Comparison of ENCODE assay signal across 15 cellular contexts in the genomic region with DNA sequence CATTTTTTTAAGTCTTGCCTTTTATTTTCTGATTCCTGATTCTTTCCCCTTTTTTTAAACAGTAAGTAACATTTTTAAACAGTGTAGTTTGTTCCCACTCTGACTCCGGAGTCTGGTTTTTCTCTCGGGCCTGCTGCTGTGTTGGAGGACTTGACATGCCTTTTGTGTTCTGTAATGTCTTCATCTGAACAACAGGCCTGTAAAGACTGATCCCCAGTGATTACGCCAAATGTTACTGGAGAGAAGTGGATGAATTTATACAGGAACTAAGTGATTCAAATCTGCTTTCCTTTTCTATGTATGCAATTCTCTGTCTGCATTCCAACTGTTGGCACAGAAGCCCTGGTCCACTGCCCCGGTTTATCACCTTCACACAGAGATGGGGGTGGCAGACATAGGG. TPM values are rescaled to one million over a fixed set of nuclear protein-coding genes. Genes with fewer than 3 reads are reported as not detected.
DNase-seq lines count a peak whose midpoint lies in the region; ATAC-seq, FAIRE-seq and TF ChIP-seq lines count a peak whose summit lies in the region.
"Had no signal": no experiment of that assay in that cellular context is flagged by ENCODE, and none has a peak within 500 bp of the region (broad histone marks: within the 10 kb centered on the region; RNA-seq: fewer than 3 reads in every experiment).

No MANE protein-coding gene starts in this region.

- FAIRE-seq in H1 (lab: Jason Lieb, UNC): no peak
- FAIRE-seq: GM12878, H54, small intestine had no signal

- H2AK5ac ChIP-seq in H1 (ENCODE audit: low read depth, low read length): no peak overlapping the region

- CTCF ChIA-PET in H1 (lab: Charles Lee; ENCODE audit: partially characterized antibody): interaction anchor here (0.8 to 12.7 kb wide), 4 partner anchors 9 to 475 kb away, joined by 3 to 192 read pairs (median 8); no protein-coding TSS in a partner anchor

- intact Hi-C loops in heart left ventricle (cut with DNase I) (loop anchor here in 7 of 10 donors (5.0 to 10.0 kb wide), 6 partner anchors 206 to 716 kb away; a partner anchor contains a TSS), Right ventricle myocardium superior (cut with DNase I) (no loop called here), vagina (cut with DNase I) (no loop called here)

- no peaks in the 10 kb centered on the region for H3K79me1 ChIP-seq in H1 (ENCODE audit: low read depth, low read length)

- TF ChIP-seq CTCF in heart left ventricle (IDR thresholded peaks at IDR 0.05) (no peak), H1 (IDR thresholded peaks at IDR 0.05; ENCODE audit: control extremely low read depth in 1 of 3, insufficient read depth in 1 of 3, low read depth in 1 of 3, low read length in 3 of 3) (no peak), vagina (IDR thresholded peaks at IDR 0.05) (no peak)

- H2BK5ac ChIP-seq in H1 (ENCODE audit: low read depth, low read length): no peak overlapping the region

- H4K8ac ChIP-seq in H1 (ENCODE audit: extremely low read depth, insufficient read depth, low read length): no peak overlapping the region

- H2BK120ac ChIP-seq in H1 (replicated peaks; ENCODE audit: low read depth, low read length): no peak overlapping the region

- no peaks in the 10 kb centered on the region; the same call in 1 of the 2 replicates for H3K23me2 ChIP-seq in H1 (ENCODE audit: low read depth, low read length)

- H3K23ac ChIP-seq in H1 (ENCODE audit: insufficient read length): no peak overlapping the region

- H3K4me2 ChIP-seq in H1 (ENCODE audit: insufficient read depth in 1 of 2, low read depth in 2 of 2, low read length in 2 of 2): no peak overlapping the region

- ATAC-seq in heart left ventricle (peak in 2 of 4 donors; percentile 27 to 48), Right ventricle myocardium superior (ENCODE audit: poor library complexity) (no peak)
- ATAC-seq: GM12878 had no signal

- no peak for TF ChIP-seq EP300 in H1 (IDR thresholded peaks at IDR 0.05; ENCODE audit: borderline replicate concordance in 1 of 2, low read depth in 2 of 2, low read length in 2 of 2)

- H4K91ac ChIP-seq in H1 (replicated peaks; ENCODE audit: insufficient read length, low read length): no peak overlapping the region

- H3K9ac ChIP-seq in H1 (replicated peaks in 1 of 4; ENCODE audit: extremely low read depth in 1 of 4, low read depth in 3 of 4, low read length in 3 of 4): no peak overlapping the region

- H3K9me3 ChIP-seq in heart left ventricle: no peaks in the 10 kb centered on the region
- no peaks in the 10 kb centered on the region for H3K9me3 ChIP-seq in H1 (ENCODE audit: insufficient read depth in 2 of 2, low read depth in 1 of 2, low read length in 1 of 2)
- H3K9me3 ChIP-seq in mesodermal cell (ENCODE audit: control insufficient read depth, low read length): no peaks in the 10 kb centered on the region
- no peaks in the 10 kb centered on the region for H3K9me3 ChIP-seq in vagina

- no peak overlapping the region for H3K4ac ChIP-seq in H1 (replicated peaks; ENCODE audit: insufficient read length, low read depth, low read length)

- POLR2A ChIA-PET in H1 (lab: Charles Lee; ENCODE audit: partially characterized antibody): no interaction called here

- H3K79me2 ChIP-seq in H1 (ENCODE audit: control insufficient read depth in 1 of 2, insufficient read depth in 2 of 2, low read length in 2 of 2): no peaks in the 10 kb centered on the region

- no peak for TF ChIP-seq RAD21 in H1 (IDR thresholded peaks at IDR 0.05 in 1 of 2, conservative IDR thresholded peaks at IDR 0.05 in 1 of 2; ENCODE audit: low read depth in 2 of 2, low read length in 2 of 2)

- DNase-seq in heart left ventricle (no peak), Right ventricle myocardium superior (no peak), H1 (ENCODE audit: low read depth in 1 of 2, low spot score in 2 of 2) (no peak), vagina (ENCODE audit: extremely low spot score in 2 of 2) (no peak), NCI-H2029 treated with DMSO at 0.1 percent for 48 hours (lab: John Stamatoyannopoulos, UW) (no peak), inferior parietal cortex (ENCODE audit: extremely low spot score) (no peak), NCI-H524 treated with DMSO at 0.1 percent for 48 hours (lab: John Stamatoyannopoulos, UW) (no peak)
- DNase-seq: activated T-cell treated with anti-CD3 and anti-CD28 coated beads, Interleukin-2, amount 50 U/mL, for 48 hours; left cardiac atrium; small intestine; WERI-Rb-1 had no signal

- H3K27ac ChIP-seq in heart left ventricle (peak overlapping the region in 8 of 12 donors; percentile 46 to 84 (median 72)), H1 (ENCODE audit: low read depth, low read length) (no peak overlapping the region), mesodermal cell (ENCODE audit: low read depth, low read length, severe bottlenecking) (peak overlapping the region; percentile 36), vagina (peak overlapping the region; percentile 63)
- H3K27ac ChIP-seq: SK-N-MC, WERI-Rb-1 had no signal

- H3K4me3 ChIP-seq in heart left ventricle (no peak overlapping the region), H1 (ENCODE audit: extremely low read depth in 1 of 4, insufficient read depth in 2 of 4, low read depth in 3 of 4, low read length in 4 of 4) (no peak overlapping the region), mesodermal cell (ENCODE audit: extremely low read depth, insufficient read depth, low read length, poor library complexity, severe bottlenecking) (no peak overlapping the region), vagina (no peak overlapping the region)
- H3K4me3 ChIP-seq: GM12878, SK-N-MC had no signal

- 33 to 47% (median 44%) methylated on average over 4 of the region's 4 CpGs for WGBS in heart left ventricle, 4 donors
- 93% methylated on average over 4 of the region's 4 CpGs; no CpG with 5 or more reads in 1 of the 2 experiments for WGBS in H1 (ENCODE audit: extremely low coverage in 1 of 2, insufficient coverage in 1 of 2, insufficient read length in 1 of 2, insufficient replicate concordance in 2 of 2, low coverage in 1 of 2, low lambda C conversion rate in 2 of 2, missing lambda C conversion rate in 1 of 2), 2 experiments
- 88% methylated on average over 2 to 3 of the region's 4 CpGs for WGBS in mesodermal cell (ENCODE audit: insufficient coverage in 2 of 2), 2 experiments

- no peak overlapping the region for H3K18ac ChIP-seq in H1 (ENCODE audit: extremely low read depth, low read length)

- no peak overlapping the region for H2BK12ac ChIP-seq in H1 (ENCODE audit: low read depth, low read length)

- no peak overlapping the region for H3K56ac ChIP-seq in H1 (replicated peaks; ENCODE audit: insufficient read length, low read depth, low read length)

- H2BK15ac ChIP-seq in H1 (ENCODE audit: low read length): no peak overlapping the region

- TF ChIP-seq POLR2A in heart left ventricle (IDR thresholded peaks at IDR 0.05) (no peak), H1 (IDR thresholded peaks at IDR 0.05; ENCODE audit: control extremely low read depth in 1 of 2, low read depth in 2 of 2, low read length in 2 of 2) (no peak), vagina (IDR thresholded peaks at IDR 0.05) (no peak)

- H3K4me1 ChIP-seq in heart left ventricle (peaks cover 0 to 87% (median 53%) of the 10 kb centered on the region in 12 donors), H1 (replicated peaks in 1 of 4; ENCODE audit: control insufficient read depth in 3 of 4, insufficient read depth in 4 of 4, low read length in 3 of 4) (peaks cover 0 to 6% (median 1%) of the 10 kb centered on the region in 4 experiments; a peak in 3 of 7 replicates), mesodermal cell (ENCODE audit: control insufficient read depth, insufficient read depth, low read length, poor library complexity, severe bottlenecking) (peaks cover 20% of the 10 kb centered on the region), vagina (peaks cover 35% of the 10 kb centered on the region)

- H3K36me3 ChIP-seq in heart left ventricle (no peaks in the 10 kb centered on the region), H1 (ENCODE audit: control insufficient read depth in 2 of 4, insufficient read depth in 4 of 4, low read length in 3 of 4) (no peaks in the 10 kb centered on the region), mesodermal cell (ENCODE audit: control insufficient read depth, insufficient read depth, low read length) (no peaks in the 10 kb centered on the region), vagina (no peaks in the 10 kb centered on the region)
- H3K36me3 ChIP-seq: WERI-Rb-1 had no signal

- H3K14ac ChIP-seq in H1 (ENCODE audit: insufficient read length): no peak overlapping the region

- no peak overlapping the region for H2AFZ ChIP-seq in H1 (ENCODE audit: low read length)

- no peak overlapping the region for H4K5ac ChIP-seq in H1 (ENCODE audit: insufficient read length, low read depth, low read length)

- 0 out of 2 replicates have a peak overlapping the region, but pooled peaks have one; percentile 24 for H2BK20ac ChIP-seq in H1 (ENCODE audit: low read length)

- no peaks in the 10 kb centered on the region for H4K20me1 ChIP-seq in H1 (replicated peaks in 1 of 2; ENCODE audit: control insufficient read depth in 1 of 2, insufficient read depth in 2 of 2, low read length in 2 of 2)

- no peaks in the 10 kb centered on the region for H3K27me3 ChIP-seq in heart left ventricle
- no peaks in the 10 kb centered on the region for H3K27me3 ChIP-seq in H1 (replicated peaks in 1 of 4; ENCODE audit: control insufficient read depth in 3 of 4, extremely low read depth in 1 of 4, insufficient read depth in 3 of 4, low read length in 3 of 4)
- no peaks in the 10 kb centered on the region for H3K27me3 ChIP-seq in vagina

TF ChIP-seq in H1, 55 proteins besides CTCF, POLR2A, EP300 and RAD21:
- TF ChIP-seq, protein P1, sequence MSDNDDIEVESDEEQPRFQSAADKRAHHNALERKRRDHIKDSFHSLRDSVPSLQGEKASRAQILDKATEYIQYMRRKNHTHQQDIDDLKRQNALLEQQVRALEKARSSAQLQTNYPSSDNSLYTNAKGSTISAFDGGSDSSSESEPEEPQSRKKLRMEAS (IDR thresholded peaks at IDR 0.05): no peak
- TF ChIP-seq SP2 (IDR thresholded peaks at IDR 0.05; ENCODE audit: low read length): no peak

RNA-seq across cellular contexts. Expression of a gene that starts 54.3 kb away (rescaled TPM):
- total RNA-seq in heart left ventricle (1 to 10 TPM; 3.4 to 7.2 (median 5.8) TPM), Right ventricle myocardium superior (4.9 TPM), vagina (5.9 TPM)
- polyA plus RNA-seq in heart left ventricle (1 to 10 TPM; 2.7 to 4.0 TPM), H1 (2011; rRNA removed) (0.35 and 0.53 TPM in 2 replicates)
- 3.0 and 3.5 TPM in 2 replicates for total RNA-seq in H1 (2021; fragmentation: NEBNext Ultra II Directional; extraction: Animal tissue kit (Norgen Biotek cat#: 25700))
- polyA plus RNA-seq in H1 (2011; cell fraction: cytosol; rRNA removed): 1.7 TPM
- 0.64 TPM for polyA plus RNA-seq in H1 (2011; cell fraction: nucleus; rRNA removed)
- 0.71 to 2.2 TPM (median 1.1 TPM) in 4 replicates for polyA plus RNA-seq in H1 (2012, experiment 1 of 2)
- 0.18 TPM for polyA plus RNA-seq in H1 (2012, experiment 2 of 2)
- polyA plus RNA-seq in H1 (2013, experiment 1 of 2): 2.9 TPM
- polyA plus RNA-seq in H1 (2013, experiment 2 of 2): 3.8 TPM
- polyA minus RNA-seq in H1 (2011; rRNA and poly(A)+ RNA removed): 1.2 and 2.4 TPM in 2 replicates
- polyA minus RNA-seq in H1 (2011; cell fraction: cytosol; rRNA and poly(A)+ RNA removed): not detected
- 6.6 TPM for polyA minus RNA-seq in H1 (2011; cell fraction: nucleus; rRNA and poly(A)+ RNA removed)
- 3.9 TPM for polyA plus RNA-seq in mesodermal cell (2013, experiment 1 of 2)
- 5.1 TPM for polyA plus RNA-seq in mesodermal cell (2013, experiment 2 of 2)

Comparison
In these comparisons a context has a peak if more than half of its experiments do, and no peak if none do; other contexts are left out.
1. intact Hi-C loops: an anchor here in heart left ventricle (5.0 to 10.0 kb wide); none called in Right ventricle myocardium superior and vagina.